10 cellular contexts compared by ENCODE assay signal in genomic region chr7:7051221-7051877, GRCh38.
DNase-seq lines count a peak whose midpoint lies in the region; ATAC-seq and TF ChIP-seq lines count a peak whose summit lies in the region.
"Had no signal": no experiment of that assay in that cellular context is flagged by ENCODE, and none has a peak within 500 bp of the region (broad histone marks: within the 10 kb centered on the region; RNA-seq: fewer than 3 reads in every experiment).

No MANE protein-coding gene starts in this region.

- no peaks in the 10 kb centered on the region for H3K79me2 ChIP-seq in OCI-LY1 (ENCODE audit: insufficient read depth, low read length)

- no peaks in the 10 kb centered on the region for H3K27me3 ChIP-seq in OCI-LY1 (ENCODE audit: insufficient read depth, low read length)

- H3K4me1 ChIP-seq in OCI-LY1 (ENCODE audit: insufficient read depth, low read length, severe bottlenecking), result peaks cover 9% of the 10 kb centered on the region

- no peak overlapping the region; the same call in 1 of the 2 replicates for H2AFZ ChIP-seq in OCI-LY1 (ENCODE audit: low read length)

- H3K9me3 ChIP-seq in OCI-LY1 (ENCODE audit: low read length), result no peaks in the 10 kb centered on the region

- no peaks in the 10 kb centered on the region for H3K36me3 ChIP-seq in OCI-LY1 (ENCODE audit: insufficient read depth, low read length)

- H3K4me2 ChIP-seq in OCI-LY1 (ENCODE audit: low read length), result peak overlapping the region; percentile 20; the same call in 1 of the 2 replicates

- DNase-seq in GM12865 (ENCODE audit: low read depth) (peak; percentile 34), midbrain (lab: John Stamatoyannopoulos, UW) (peak; percentile 2), NCI-H1105 treated with DMSO at 0.1 percent for 48 hours (lab: John Stamatoyannopoulos, UW) (no peak), COR-L47 (lab: John Stamatoyannopoulos, UW) (no peak)
- no peak for DNase-seq in stimulated activated CD4-positive, alpha-beta T cell treated with anti-CD3 and anti-CD28 coated beads, Interleukin-15, amount 100 ng/mL, for 24 hours
- no peak for DNase-seq in stimulated activated naive CD4-positive, alpha-beta T cell treated with Interleukin-2 at 50 U/mL for 16 hours (lab: John Stamatoyannopoulos, UW)
- DNase-seq: GF-D8 had no signal

- H4K20me1 ChIP-seq in OCI-LY1 (ENCODE audit: insufficient read depth, low read length), result no peaks in the 10 kb centered on the region

- no peaks in the 10 kb centered on the region for H3K9me2 ChIP-seq in OCI-LY1 (ENCODE audit: low read depth, low read length)

- H3K27ac ChIP-seq in OCI-LY1 (ENCODE audit: low read depth, low read length, poor library complexity, severe bottlenecking), result no peak overlapping the region

- H3K9ac ChIP-seq in OCI-LY1 (ENCODE audit: low read length), result no peak overlapping the region

- H3F3A ChIP-seq in OCI-LY1 (ENCODE audit: insufficient read depth, low read length), result no peaks in the 10 kb centered on the region

- H3K4me3 ChIP-seq in GM12865 (ENCODE audit: low read depth, low read length) (no peak overlapping the region), OCI-LY1 (ENCODE audit: low read depth, low read length, poor library complexity, severe bottlenecking) (peak overlapping the region; percentile 11)

- TF ChIP-seq CTCF in GM12865 (IDR thresholded peaks at IDR 0.05; ENCODE audit: insufficient read depth, low read depth, low read length, missing control alignments) (no peak), OCI-LY1 (IDR thresholded peaks at IDR 0.05; ENCODE audit: low read length) (no peak)

- peak; percentile 80 for ATAC-seq in HG02759 (IDR thresholded peaks at IDR 0.05; ENCODE audit: unreplicated experiment)
- ATAC-seq: WTC11 had no signal

Comparison
In these comparisons a context has a peak if more than half of its experiments do, and no peak if none do; other contexts are left out.
1. DNase-seq: peak in GM12865 (single experiment) and midbrain (single experiment); none in stimulated activated CD4-positive, alpha-beta T cell treated with anti-CD3 and anti-CD28 coated beads, Interleukin-15, amount 100 ng/mL, for 24 hours (single experiment), NCI-H1105 treated with DMSO at 0.1 percent for 48 hours (single experiment), COR-L47 (single experiment) and stimulated activated naive CD4-positive, alpha-beta T cell treated with Interleukin-2 at 50 U/mL for 16 hours (single experiment).